19 cellular contexts compared by ENCODE assay signal in the genomic region with DNA sequence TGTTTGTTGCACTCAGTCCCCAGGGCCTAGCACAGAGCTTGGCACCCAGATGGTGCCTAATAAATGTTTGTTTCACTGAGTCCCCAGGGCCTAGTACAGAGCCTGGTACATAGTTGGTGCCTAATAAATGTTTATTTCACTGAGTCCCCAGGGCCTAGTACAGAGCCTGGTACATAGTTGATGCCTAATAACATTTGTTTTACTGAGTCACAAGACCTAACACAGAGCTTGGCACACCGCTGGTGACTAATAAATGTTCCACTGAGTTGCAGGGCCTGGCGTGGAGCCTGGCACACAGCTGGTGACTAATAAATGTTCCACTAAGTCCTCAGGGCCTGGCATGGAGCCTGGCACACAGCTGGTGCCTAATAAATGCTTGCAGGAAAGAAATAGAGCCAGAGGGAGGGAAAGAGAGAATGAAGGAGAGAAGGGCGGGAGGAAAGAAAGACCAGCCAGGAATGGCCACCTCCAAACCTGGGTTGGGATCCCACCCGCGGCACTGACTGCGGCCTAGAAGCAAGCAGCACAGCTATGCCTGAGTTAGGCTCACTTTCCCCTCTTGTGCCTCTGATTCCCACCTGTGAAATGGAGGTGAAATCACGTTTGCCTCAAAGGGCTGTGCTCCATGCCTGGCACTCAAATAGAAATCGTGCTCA. TPM values are rescaled to one million over a fixed set of nuclear protein-coding genes. Genes with fewer than 3 reads are reported as not detected.
A peak's percentile ranks its signal among the peaks of the same experiment; 100 is the strongest.
DNase-seq lines count a peak whose midpoint lies in the region; ATAC-seq and TF ChIP-seq lines count a peak whose summit lies in the region.
"Had no signal": no experiment of that assay in that cellular context is flagged by ENCODE, and none has a peak within 500 bp of the region (broad histone marks: within the 10 kb centered on the region; RNA-seq: fewer than 3 reads in every experiment).

No MANE protein-coding gene starts in this region.

- H3K27me3 ChIP-seq in fibroblast of lung (ENCODE audit: control insufficient read depth, insufficient read depth, low read length) (no peaks in the 10 kb centered on the region), spleen (replicated peaks in 1 of 7) (peaks cover 0 to 11% (median 0%) of the 10 kb centered on the region in 7 donors), stomach (no peaks in the 10 kb centered on the region)
- H3K27me3 ChIP-seq: foreskin keratinocyte, thyroid gland had no signal

- POLR2A ChIA-PET in activated CD4-positive, alpha-beta memory T cell treated with anti-CD3 and anti-CD28 coated beads for 36 hours (lab: Charles Lee) = no interaction called here
- POLR2A ChIA-PET in activated CD4-positive, alpha-beta memory T cell treated with anti-CD3 and anti-CD28 coated beads, Interleukin-2, amount 10 ng/mL, durations not matched to agents 7 days and 5 days (lab: Charles Lee) = no interaction called here

- peak overlapping the region; percentile 17 for H2AFZ ChIP-seq in fibroblast of lung (ENCODE audit: low read length)

- H3K9me3 Mint-ChIP-seq in activated CD4-positive, alpha-beta memory T cell treated with anti-CD3 and anti-CD28 coated beads for 36 hours = no peaks in the 10 kb centered on the region
- H3K9me3 Mint-ChIP-seq in activated CD4-positive, alpha-beta memory T cell treated with anti-CD3 and anti-CD28 coated beads, Interleukin-2, amount 10 ng/mL, durations not matched to agents 7 days and 5 days = no peaks in the 10 kb centered on the region
- no peaks in the 10 kb centered on the region for H3K9me3 Mint-ChIP-seq in activated T-helper 17 cell treated with anti-CD3 and anti-CD28 coated beads, Interleukin-2, amount 50 U/mL, for 72 hours
- H3K9me3 Mint-ChIP-seq: activated naive CD8-positive, alpha-beta T cell treated with anti-CD3 and anti-CD28 coated beads, Interleukin-2, amount 10 ng/mL, durations not matched to agents 7 days and 5 days; central memory CD8-positive, alpha-beta T cell; endodermal cell; nephron progenitor cell had no signal

- no peaks in the 10 kb centered on the region for H3K36me3 Mint-ChIP-seq in activated CD4-positive, alpha-beta memory T cell treated with anti-CD3 and anti-CD28 coated beads for 36 hours
- no peaks in the 10 kb centered on the region for H3K36me3 Mint-ChIP-seq in activated CD4-positive, alpha-beta memory T cell treated with anti-CD3 and anti-CD28 coated beads, Interleukin-2, amount 10 ng/mL, durations not matched to agents 7 days and 5 days (ENCODE audit: low read depth)
- H3K36me3 Mint-ChIP-seq in activated T-helper 17 cell treated with anti-CD3 and anti-CD28 coated beads, Interleukin-2, amount 50 U/mL, for 72 hours (ENCODE audit: low read depth) = no peaks in the 10 kb centered on the region
- H3K36me3 Mint-ChIP-seq: activated naive CD8-positive, alpha-beta T cell treated with anti-CD3 and anti-CD28 coated beads, Interleukin-2, amount 10 ng/mL, durations not matched to agents 7 days and 5 days had no signal

- peak; percentile 20 for ATAC-seq in activated T-helper 17 cell treated with anti-CD3 and anti-CD28 coated beads, Interleukin-2, amount 50 U/mL, for 72 hours (replicated peaks)
- no peak for ATAC-seq in GM19328 (IDR thresholded peaks at IDR 0.05; ENCODE audit: unreplicated experiment)
- ATAC-seq: psoas muscle had no signal

- H3K27ac Mint-ChIP-seq in activated CD4-positive, alpha-beta memory T cell treated with anti-CD3 and anti-CD28 coated beads for 36 hours = no peak overlapping the region
- H3K27ac Mint-ChIP-seq in activated CD4-positive, alpha-beta memory T cell treated with anti-CD3 and anti-CD28 coated beads, Interleukin-2, amount 10 ng/mL, durations not matched to agents 7 days and 5 days = no peak overlapping the region
- H3K27ac Mint-ChIP-seq in activated T-helper 17 cell treated with anti-CD3 and anti-CD28 coated beads, Interleukin-2, amount 50 U/mL, for 72 hours = no peak overlapping the region
- H3K27ac Mint-ChIP-seq: activated naive CD8-positive, alpha-beta T cell treated with anti-CD3 and anti-CD28 coated beads, Interleukin-2, amount 10 ng/mL, durations not matched to agents 7 days and 5 days; endodermal cell; nephron progenitor cell had no signal

- TF ChIP-seq EP300 in stomach (IDR thresholded peaks at IDR 0.05) = no peak

- peak overlapping the region; percentile 55 for H3K4me2 ChIP-seq in fibroblast of lung (ENCODE audit: extremely low read depth, insufficient read depth, low read length)

- intact Hi-C loops in activated CD4-positive, alpha-beta memory T cell treated with anti-CD3 and anti-CD28 coated beads for 36 hours (cut with micrococcal nuclease) = loop anchor here (5.0 to 10.0 kb wide), 4 partner anchors 81 to 661 kb away; no protein-coding TSS in a partner anchor
- intact Hi-C loops in spleen (cut with DNase I; ENCODE audit: low total_unique reads) = no loop called here
- intact Hi-C loops in stomach (cut with DNase I; ENCODE audit: low total_unique reads) = no loop called here

- TF ChIP-seq POLR2A in spleen (IDR thresholded peaks at IDR 0.05) = no peak
- no peak for TF ChIP-seq POLR2A in stomach (IDR thresholded peaks at IDR 0.05)

- no peaks in the 10 kb centered on the region for H3K36me3 ChIP-seq in fibroblast of lung (ENCODE audit: control insufficient read depth, insufficient read depth, low read length)
- no peaks in the 10 kb centered on the region for H3K36me3 ChIP-seq in spleen
- H3K36me3 ChIP-seq in stomach = no peaks in the 10 kb centered on the region
- H3K36me3 ChIP-seq: thyroid gland had no signal

- peaks cover 21% of the 10 kb centered on the region for H3K4me1 Mint-ChIP-seq in activated CD4-positive, alpha-beta memory T cell treated with anti-CD3 and anti-CD28 coated beads for 36 hours (ENCODE audit: low read depth)
- H3K4me1 Mint-ChIP-seq in activated CD4-positive, alpha-beta memory T cell treated with anti-CD3 and anti-CD28 coated beads, Interleukin-2, amount 10 ng/mL, durations not matched to agents 7 days and 5 days = peaks cover 18% of the 10 kb centered on the region
- peaks cover 12% of the 10 kb centered on the region for H3K4me1 Mint-ChIP-seq in activated T-helper 17 cell treated with anti-CD3 and anti-CD28 coated beads, Interleukin-2, amount 50 U/mL, for 72 hours
- H3K4me1 Mint-ChIP-seq: central memory CD8-positive, alpha-beta T cell; endodermal cell; nephron progenitor cell had no signal

- H3K4me1 ChIP-seq in fibroblast of lung (ENCODE audit: control insufficient read depth, extremely low read depth, insufficient read depth, low read length) (peaks cover 10% of the 10 kb centered on the region), spleen (no peaks in the 10 kb centered on the region), stomach (peaks cover 4 to 19% (median 11%) of the 10 kb centered on the region in 4 donors)
- H3K4me1 ChIP-seq: psoas muscle, thyroid gland had no signal

- H3K9me3 ChIP-seq in fibroblast of lung (ENCODE audit: control insufficient read depth, insufficient read depth, low read depth, low read length) (no peaks in the 10 kb centered on the region), spleen (no peaks in the 10 kb centered on the region), stomach (no peaks in the 10 kb centered on the region)
- H3K9me3 ChIP-seq: psoas muscle, thyroid gland had no signal

- TF ChIP-seq CTCF in fibroblast of lung (conservative IDR thresholded peaks at IDR 0.05 in 1 of 2, IDR thresholded peaks at IDR 0.05 in 1 of 2; ENCODE audit: low read depth in 1 of 2, low read length in 2 of 2) = no peak
- no peak for TF ChIP-seq CTCF in spleen (IDR thresholded peaks at IDR 0.05 in 8 of 11, conservative IDR thresholded peaks at IDR 0.05 in 3 of 11)
- TF ChIP-seq CTCF in stomach (IDR thresholded peaks at IDR 0.05) = no peak

- WGBS in spleen, 5 donors = 76 to 88% (median 83%) methylated on average over 8 of the region's 8 CpGs
- 77 to 83% (median 80%) methylated on average over 7 to 8 of the region's 8 CpGs for WGBS in stomach, 5 donors

- peak; percentile 20 for DNase-seq in activated CD4-positive, alpha-beta memory T cell treated with anti-CD3 and anti-CD28 coated beads for 36 hours
- no peak for DNase-seq in activated CD4-positive, alpha-beta memory T cell treated with anti-CD3 and anti-CD28 coated beads, Interleukin-2, amount 10 ng/mL, durations not matched to agents 7 days and 5 days
- DNase-seq in fibroblast of lung (ENCODE audit: low read depth in 2 of 2) = peak in 1 of 2 donors; percentile 12
- DNase-seq in spleen = no peak
- DNase-seq in stomach = no peak
- no peak for DNase-seq in foreskin melanocyte
- DNase-seq: activated CD8-positive, alpha-beta memory T cell treated with anti-CD3 and anti-CD28 coated beads for 24 hours; activated naive CD8-positive, alpha-beta T cell treated with anti-CD3 and anti-CD28 coated beads, Interleukin-2, amount 10 ng/mL, durations not matched to agents 7 days and 5 days; endodermal cell; foreskin keratinocyte; NCI-H187 treated with DMSO at 0.1 percent for 48 hours; nephron progenitor cell; psoas muscle; thyroid gland had no signal

- no peak overlapping the region for H3K27ac ChIP-seq in fibroblast of lung (ENCODE audit: insufficient read depth, low read length)
- H3K27ac ChIP-seq in spleen = no peak overlapping the region
- no peak overlapping the region for H3K27ac ChIP-seq in stomach
- H3K27ac ChIP-seq: foreskin keratinocyte, psoas muscle, RWPE1, thyroid gland had no signal

- H3K27me3 Mint-ChIP-seq in activated CD4-positive, alpha-beta memory T cell treated with anti-CD3 and anti-CD28 coated beads for 36 hours = peaks cover 6% of the 10 kb centered on the region
- H3K27me3 Mint-ChIP-seq in activated CD4-positive, alpha-beta memory T cell treated with anti-CD3 and anti-CD28 coated beads, Interleukin-2, amount 10 ng/mL, durations not matched to agents 7 days and 5 days = no peaks in the 10 kb centered on the region
- H3K27me3 Mint-ChIP-seq in activated T-helper 17 cell treated with anti-CD3 and anti-CD28 coated beads, Interleukin-2, amount 50 U/mL, for 72 hours = peaks cover 11% of the 10 kb centered on the region
- H3K27me3 Mint-ChIP-seq: activated naive CD8-positive, alpha-beta T cell treated with anti-CD3 and anti-CD28 coated beads, Interleukin-2, amount 10 ng/mL, durations not matched to agents 7 days and 5 days had no signal

- no peaks in the 10 kb centered on the region for H3K79me2 ChIP-seq in fibroblast of lung (ENCODE audit: control insufficient read depth, insufficient read depth, low read length)

- no peaks in the 10 kb centered on the region for H4K20me1 ChIP-seq in fibroblast of lung (ENCODE audit: control insufficient read depth, extremely low read depth, insufficient read depth, low read length)

- H3K4me3 Mint-ChIP-seq in activated CD4-positive, alpha-beta memory T cell treated with anti-CD3 and anti-CD28 coated beads for 36 hours = no peak overlapping the region
- H3K4me3 Mint-ChIP-seq in activated CD4-positive, alpha-beta memory T cell treated with anti-CD3 and anti-CD28 coated beads, Interleukin-2, amount 10 ng/mL, durations not matched to agents 7 days and 5 days = no peak overlapping the region
- H3K4me3 Mint-ChIP-seq in activated T-helper 17 cell treated with anti-CD3 and anti-CD28 coated beads, Interleukin-2, amount 50 U/mL, for 72 hours = no peak overlapping the region
- H3K4me3 Mint-ChIP-seq: activated naive CD8-positive, alpha-beta T cell treated with anti-CD3 and anti-CD28 coated beads, Interleukin-2, amount 10 ng/mL, durations not matched to agents 7 days and 5 days; central memory CD8-positive, alpha-beta T cell; endodermal cell; nephron progenitor cell had no signal

- CTCF ChIA-PET in activated CD4-positive, alpha-beta memory T cell treated with anti-CD3 and anti-CD28 coated beads for 36 hours (lab: Charles Lee) = no interaction called here
- CTCF ChIA-PET in activated CD4-positive, alpha-beta memory T cell treated with anti-CD3 and anti-CD28 coated beads, Interleukin-2, amount 10 ng/mL, durations not matched to agents 7 days and 5 days (lab: Charles Lee) = no interaction called here

- H3K4me3 ChIP-seq in fibroblast of lung (replicated peaks in 1 of 4; ENCODE audit: control extremely low read depth in 1 of 4, insufficient read depth in 1 of 4, low read depth in 3 of 4, low read length in 4 of 4) = no peak overlapping the region
- H3K4me3 ChIP-seq in spleen = no peak overlapping the region
- H3K4me3 ChIP-seq in stomach = no peak overlapping the region
- H3K4me3 ChIP-seq: psoas muscle, thyroid gland had no signal

- H3K9ac ChIP-seq in fibroblast of lung (ENCODE audit: insufficient read depth, low read length) = no peak overlapping the region

RNA-seq across cellular contexts. Expression of gene SLC5A11, which starts 7.5 kb away (rescaled TPM):
- total RNA-seq in activated CD4-positive, alpha-beta memory T cell treated with anti-CD3 and anti-CD28 coated beads for 36 hours = under 1 TPM in 1 of 2 experiments, not detected in 1; 0.12 TPM
- total RNA-seq in activated CD4-positive, alpha-beta memory T cell treated with anti-CD3 and anti-CD28 coated beads, Interleukin-2, amount 10 ng/mL, durations not matched to agents 7 days and 5 days = not detected
- total RNA-seq in activated T-helper 17 cell treated with anti-CD3 and anti-CD28 coated beads, Interleukin-2, amount 50 U/mL, for 72 hours = not detected
- total RNA-seq in fibroblast of lung (under 0.01 TPM in 1 of 2 replicates, not detected in the other), spleen (1 to 10 TPM in 2 of 7 donors, under 1 TPM in 2, not detected in 3; 0.46 to 1.9 (median 1.2) TPM), stomach (not detected)
- polyA plus RNA-seq in fibroblast of lung (not detected in 2 replicates), spleen (under 1 TPM; 0.14 to 0.28 (median 0.22) TPM), stomach (not detected)
- polyA plus RNA-seq in fibroblast of lung (2012) = not detected in 2 replicates
- polyA minus RNA-seq in fibroblast of lung (ENCODE audit: low replicate concordance) = not detected in 2 replicates
- total RNA-seq: foreskin keratinocyte, left cardiac atrium had no signal
- polyA plus RNA-seq: foreskin keratinocyte had no signal
